Comparison of ENCODE assay signal across 13 cellular contexts in genomic region chr4:119663160-119663788, GRCh38. TPM values are rescaled to one million over a fixed set of nuclear protein-coding genes. Genes with fewer than 3 reads are reported as not detected.
DNase-seq lines count a peak whose midpoint lies in the region; ATAC-seq and TF ChIP-seq lines count a peak whose summit lies in the region.
"Had no signal": no experiment of that assay in that cellular context is flagged by ENCODE, and none has a peak within 500 bp of the region (broad histone marks: within the 10 kb centered on the region; RNA-seq: fewer than 3 reads in every experiment).

No MANE protein-coding gene starts in this region.

- no peak for TF ChIP-seq CTCF in chondrocyte (IDR thresholded peaks at IDR 0.05)
- no peak for TF ChIP-seq CTCF in neural crest cell (conservative IDR thresholded peaks at IDR 0.05)
- no peak for TF ChIP-seq CTCF in prostate gland (IDR thresholded peaks at IDR 0.05)

- H3K27me3 ChIP-seq in prostate gland (replicated peaks; ENCODE audit: insufficient read depth): no peaks in the 10 kb centered on the region
- H3K27me3 ChIP-seq: MG63 had no signal

- H3K27ac ChIP-seq in prostate gland: peak overlapping the region in 1 of 2 donors; percentile 56

- H3K36me3 ChIP-seq in prostate gland: no peaks in the 10 kb centered on the region
- H3K36me3 ChIP-seq: MG63 had no signal

- H3K27ac Mint-ChIP-seq in chondrocyte (ENCODE audit: unreplicated experiment) (peak overlapping the region; percentile 38), neural crest cell (ENCODE audit: unreplicated experiment) (peak overlapping the region; percentile 58), T-helper 17 cell (no peak overlapping the region)
- H3K27ac Mint-ChIP-seq: CD8-positive, alpha-beta T cell had no signal

- 14% methylated on average over 1 of the region's 1 CpG for WGBS in prostate gland

- no peaks in the 10 kb centered on the region for H3K36me3 Mint-ChIP-seq in chondrocyte (ENCODE audit: low read depth)
- H3K36me3 Mint-ChIP-seq in neural crest cell (ENCODE audit: low read depth): no peaks in the 10 kb centered on the region
- H3K36me3 Mint-ChIP-seq in T-helper 17 cell (ENCODE audit: low read depth): no peaks in the 10 kb centered on the region
- H3K36me3 Mint-ChIP-seq: CD8-positive, alpha-beta T cell had no signal

- no peaks in the 10 kb centered on the region for H3K4me1 ChIP-seq in prostate gland (replicated peaks)

- no peak for TF ChIP-seq POLR2A in prostate gland (IDR thresholded peaks at IDR 0.05)

- H3K27me3 Mint-ChIP-seq in chondrocyte (ENCODE audit: low read depth): no peaks in the 10 kb centered on the region
- no peaks in the 10 kb centered on the region for H3K27me3 Mint-ChIP-seq in neural crest cell (ENCODE audit: low read depth)
- peaks cover 22% of the 10 kb centered on the region for H3K27me3 Mint-ChIP-seq in T-helper 17 cell

- DNase-seq in chondrocyte (ENCODE audit: low spot score): no peak
- DNase-seq in neural crest cell (ENCODE audit: low read depth, low spot score): no peak
- no peak for DNase-seq in stimulated activated CD4-positive, alpha-beta T cell treated with anti-CD3 and anti-CD28 coated beads, Interleukin-1b, Interleukin-23, amount 100 ng/mL, for 48 hours
- DNase-seq in T-helper 17 cell: no peak
- no peak for DNase-seq in NCI-H510A treated with DMSO at 0.1 percent for 48 hours (lab: John Stamatoyannopoulos, UW)
- DNase-seq in prostate gland (ENCODE audit: low spot score): no peak
- DNase-seq: CD8-positive, alpha-beta T cell; GOT3; left cardiac atrium; MG63; NCI-H510A had no signal

- no peak overlapping the region for H3K4me3 ChIP-seq in prostate gland
- H3K4me3 ChIP-seq: MG63 had no signal

- intact Hi-C loops in prostate gland (cut with DNase I): no loop called here

- ATAC-seq in GM18868 (IDR thresholded peaks at IDR 0.05; ENCODE audit: unreplicated experiment) (peak; percentile 51), HG02852 (IDR thresholded peaks at IDR 0.05; ENCODE audit: unreplicated experiment) (peak; percentile 55), T-helper 17 cell (no peak)
- ATAC-seq: CD8-positive, alpha-beta T cell; left cardiac atrium had no signal

- H3K4me1 Mint-ChIP-seq in chondrocyte (ENCODE audit: low read depth): peaks cover 29% of the 10 kb centered on the region
- peaks cover 34% of the 10 kb centered on the region for H3K4me1 Mint-ChIP-seq in neural crest cell
- no peaks in the 10 kb centered on the region for H3K4me1 Mint-ChIP-seq in T-helper 17 cell

- H3K9me3 Mint-ChIP-seq in chondrocyte (ENCODE audit: low read depth): peaks cover 3% of the 10 kb centered on the region
- no peaks in the 10 kb centered on the region for H3K9me3 Mint-ChIP-seq in neural crest cell
- H3K9me3 Mint-ChIP-seq: CD8-positive, alpha-beta T cell had no signal

- H3K9me3 ChIP-seq in T-helper 17 cell (ENCODE audit: control insufficient read depth, low read length, poor library complexity, severe bottlenecking): no peaks in the 10 kb centered on the region
- H3K9me3 ChIP-seq in prostate gland: no peaks in the 10 kb centered on the region
- H3K9me3 ChIP-seq: MG63 had no signal

- H3K4me3 Mint-ChIP-seq in chondrocyte (ENCODE audit: unreplicated experiment) (no peak overlapping the region), neural crest cell (no peak overlapping the region), T-helper 17 cell (no peak overlapping the region)
- H3K4me3 Mint-ChIP-seq: CD8-positive, alpha-beta T cell had no signal

RNA-seq across cellular contexts. Expression of gene PDE5A, which starts 34.7 kb away (rescaled TPM):
- total RNA-seq in chondrocyte (7.0 to 21.8 TPM (median 17.0 TPM) in 3 replicates), neural crest cell (13.9 and 15.4 TPM in 2 replicates), T-helper 17 cell (10 to 100 TPM in 1 of 2 donors, 1 to 10 TPM in 1; 6.7 to 43.2 TPM), prostate gland (10 to 100 TPM; 46.0 to 49.6 TPM)
